2 cellular contexts compared by ENCODE assay signal in genomic region chr2:65355190-65355831, GRCh38.
TF ChIP-seq lines count a peak whose summit lies in the region.

No MANE protein-coding gene starts in this region.

TF ChIP-seq in SK-N-SH, 30 proteins besides CTCF, POLR2A, EP300 and RAD21:
- no peak for TF ChIP-seq IRF3 (IDR thresholded peaks at IDR 0.05; ENCODE audit: low read depth, low read length)
- TF ChIP-seq PBX3 (IDR thresholded peaks at IDR 0.05) = peak; percentile 29; the same call in 1 of the 2 replicates

TF ChIP-seq in SK-N-SH treated with all-trans-retinoic acid at 6 μM for 48 hours, 23 proteins besides CTCF, POLR2A, EP300 and RAD21:
- no peak for TF ChIP-seq TSHZ2 (CRISPR knock-in tag; IDR thresholded peaks at IDR 0.05)
